ENCODE assay signal across 20 cellular contexts in genomic region chr16:86768999-86769398, GRCh38.
A peak's percentile ranks its signal among the peaks of the same experiment; 100 is the strongest.
DNase-seq lines count a peak whose midpoint lies in the region; ATAC-seq and TF ChIP-seq lines count a peak whose summit lies in the region.
"Had no signal": no experiment of that assay in that cellular context is flagged by ENCODE, and none has a peak within 500 bp of the region (broad histone marks: within the 10 kb centered on the region; RNA-seq: fewer than 3 reads in every experiment).

No MANE protein-coding gene starts in this region.

- TF ChIP-seq EP300 in sigmoid colon (IDR thresholded peaks at IDR 0.05), result no peak

- no peak overlapping the region for H3K4me3 Mint-ChIP-seq in naive thymus-derived CD8-positive, alpha-beta T cell
- H3K4me3 Mint-ChIP-seq: activated T-cell treated with anti-CD3 and anti-CD28 coated beads, Interleukin-2, amount 50 U/mL, for 4 hours; naive B cell; stimulated activated naive CD8-positive, alpha-beta T cell treated with anti-CD3 and anti-CD28 coated beads, Interleukin-15, Interleukin-2, amounts not matched to agents 100 ng/mL and 50 ng/mL, for 24 hours had no signal

- POLR2A ChIA-PET in PC-3 (lab: Charles Lee; ENCODE audit: unreplicated experiment), result interaction anchor here (0.7 kb wide), 2 partner anchors 344 to 1620 kb away, joined by 3 to 5 read pairs; no protein-coding TSS in a partner anchor
- POLR2A ChIA-PET in naive thymus-derived CD8-positive, alpha-beta T cell (lab: Charles Lee), result no interaction called here

- no peaks in the 10 kb centered on the region for H4K20me1 ChIP-seq in PC-3 (ENCODE audit: low read length)

- CTCF ChIA-PET in PC-3 (lab: Charles Lee), result no interaction called here

- H3K36me3 ChIP-seq in PC-3 (ENCODE audit: low read depth, low read length) (no peaks in the 10 kb centered on the region), sigmoid colon (no peaks in the 10 kb centered on the region)
- H3K36me3 ChIP-seq: Peyer's patch had no signal

- WGBS in sigmoid colon, 2 donors, result 40 to 75% methylated on average over 7 of the region's 7 CpGs

- BruUV-seq in PC-3 (replicated peaks; lab: Mats Ljungman, UMichigan), result no TSS peak

- H3K27ac ChIP-seq in PC-3 (ENCODE audit: low read length), result no peak overlapping the region
- no peak overlapping the region for H3K27ac ChIP-seq in sigmoid colon
- H3K27ac ChIP-seq: C4-2B, Peyer's patch had no signal

- H3K4me1 Mint-ChIP-seq in naive thymus-derived CD8-positive, alpha-beta T cell, result no peaks in the 10 kb centered on the region
- H3K4me1 Mint-ChIP-seq: naive B cell had no signal

- ATAC-seq in PC-3 (peak; percentile 70), HG03095 (IDR thresholded peaks at IDR 0.05; ENCODE audit: unreplicated experiment) (no peak), HG02678 (IDR thresholded peaks at IDR 0.05; ENCODE audit: unreplicated experiment) (no peak)
- ATAC-seq in naive thymus-derived CD8-positive, alpha-beta T cell, result no peak
- ATAC-seq: activated T-cell treated with anti-CD3 and anti-CD28 coated beads, Interleukin-2, amount 50 U/mL, for 4 hours; right cardiac atrium had no signal

- H3K4me1 ChIP-seq in PC-3 (ENCODE audit: insufficient read depth, low read length) (peaks cover 10% of the 10 kb centered on the region; the same call in 1 of the 2 replicates), sigmoid colon (no peaks in the 10 kb centered on the region)
- H3K4me1 ChIP-seq: Peyer's patch had no signal

- TF ChIP-seq CTCF in GM12865 (IDR thresholded peaks at IDR 0.05; ENCODE audit: insufficient read depth, low read depth, low read length, missing control alignments) (no peak), PC-3 (conservative IDR thresholded peaks at IDR 0.05; ENCODE audit: low read depth, low read length) (no peak), epithelial cell of proximal tubule (conservative IDR thresholded peaks at IDR 0.05; ENCODE audit: low read depth, low read length) (no peak), sigmoid colon (IDR thresholded peaks at IDR 0.05) (no peak)

- TF ChIP-seq POLR2A in sigmoid colon (IDR thresholded peaks at IDR 0.05), result no peak

- peaks cover 3 to 57% (median 30%) of the 10 kb centered on the region in 5 donors for H3K27me3 Mint-ChIP-seq in naive thymus-derived CD8-positive, alpha-beta T cell

- intact Hi-C loops in PC-3 (cut with micrococcal nuclease), result loop anchor here (10.0 kb wide), 1 partner anchor 104 kb away; no protein-coding TSS in a partner anchor
- intact Hi-C loops in sigmoid colon (cut with DNase I), result no loop called here

- no peaks in the 10 kb centered on the region for H3K79me2 ChIP-seq in PC-3 (ENCODE audit: low read length)

- no peaks in the 10 kb centered on the region for H3K36me3 Mint-ChIP-seq in naive thymus-derived CD8-positive, alpha-beta T cell
- H3K36me3 Mint-ChIP-seq: naive B cell had no signal

- H3K4me2 ChIP-seq in PC-3 (ENCODE audit: low read length), result no peak overlapping the region

- no peaks in the 10 kb centered on the region for H3K9me2 ChIP-seq in PC-3 (replicated peaks; ENCODE audit: low read length)

- H3K27me3 ChIP-seq in PC-3 (ENCODE audit: low read length), result no peaks in the 10 kb centered on the region
- peaks cover 0 to 79% (median 11%) of the 10 kb centered on the region in 3 donors for H3K27me3 ChIP-seq in sigmoid colon
- H3K27me3 ChIP-seq: Peyer's patch had no signal

- no peaks in the 10 kb centered on the region for H3K9me3 ChIP-seq in PC-3 (ENCODE audit: low read length)
- H3K9me3 ChIP-seq in sigmoid colon, result peaks cover 0 to 8% (median 0%) of the 10 kb centered on the region in 4 donors
- H3K9me3 ChIP-seq: Peyer's patch had no signal

- H3K9me3 Mint-ChIP-seq in naive thymus-derived CD8-positive, alpha-beta T cell, result peaks cover 0 to 6% (median 0%) of the 10 kb centered on the region in 9 donors
- H3K9me3 Mint-ChIP-seq: activated T-cell treated with anti-CD3 and anti-CD28 coated beads, Interleukin-2, amount 50 U/mL, for 4 hours; stimulated activated naive CD8-positive, alpha-beta T cell treated with anti-CD3 and anti-CD28 coated beads, Interleukin-15, Interleukin-2, amounts not matched to agents 100 ng/mL and 50 ng/mL, for 24 hours had no signal

- H3K9ac ChIP-seq in PC-3 (ENCODE audit: low read length), result no peak overlapping the region

- H3K27ac Mint-ChIP-seq in naive thymus-derived CD8-positive, alpha-beta T cell, result no peak overlapping the region
- H3K27ac Mint-ChIP-seq: naive B cell; stimulated activated naive CD8-positive, alpha-beta T cell treated with anti-CD3 and anti-CD28 coated beads, Interleukin-15, Interleukin-2, amounts not matched to agents 100 ng/mL and 50 ng/mL, for 24 hours had no signal

- H3K4me3 ChIP-seq in GM12865 (ENCODE audit: low read depth, low read length) (no peak overlapping the region), PC-3 (ENCODE audit: low read length) (no peak overlapping the region), epithelial cell of proximal tubule (ENCODE audit: low read depth, low read length) (no peak overlapping the region), sigmoid colon (no peak overlapping the region)
- H3K4me3 ChIP-seq: Peyer's patch had no signal

- DNase-seq in GM12865 (ENCODE audit: low read depth) (peak; percentile 48), PC-3 (peak; percentile 63), epithelial cell of proximal tubule (ENCODE audit: low read depth) (peak; percentile 70), sigmoid colon (peak; percentile 46), activated gamma-delta T cell treated with Interleukin-2 at 50 U/mL for 16 hours (no peak)
- no peak for DNase-seq in naive thymus-derived CD8-positive, alpha-beta T cell
- DNase-seq: activated CD4-positive, alpha-beta T cell treated with anti-CD3 and anti-CD28 coated beads for 48 hours; activated T-cell treated with anti-CD3 and anti-CD28 coated beads, Interleukin-2, amount 50 U/mL, for 4 hours; effector CD4-positive, alpha-beta T cell; H7; naive B cell; NCI-H1092 treated with DMSO at 0.1 percent for 48 hours; NCI-H524; right cardiac atrium; T-helper 2 cell had no signal

- no peaks in the 10 kb centered on the region for H3F3A ChIP-seq in PC-3 (ENCODE audit: low read length, unreplicated experiment)

- H2AFZ ChIP-seq in PC-3 (ENCODE audit: low read length), result no peak overlapping the region

Comparison
In these comparisons a context has a peak if more than half of its experiments do, and no peak if none do; other contexts are left out.
1. DNase-seq: peak in GM12865 (single experiment), PC-3 (single experiment), epithelial cell of proximal tubule (single experiment) and sigmoid colon (single experiment); none in naive thymus-derived CD8-positive, alpha-beta T cell (0 of 10) and activated gamma-delta T cell treated with Interleukin-2 at 50 U/mL for 16 hours (single experiment).